In the genomic region with DNA sequence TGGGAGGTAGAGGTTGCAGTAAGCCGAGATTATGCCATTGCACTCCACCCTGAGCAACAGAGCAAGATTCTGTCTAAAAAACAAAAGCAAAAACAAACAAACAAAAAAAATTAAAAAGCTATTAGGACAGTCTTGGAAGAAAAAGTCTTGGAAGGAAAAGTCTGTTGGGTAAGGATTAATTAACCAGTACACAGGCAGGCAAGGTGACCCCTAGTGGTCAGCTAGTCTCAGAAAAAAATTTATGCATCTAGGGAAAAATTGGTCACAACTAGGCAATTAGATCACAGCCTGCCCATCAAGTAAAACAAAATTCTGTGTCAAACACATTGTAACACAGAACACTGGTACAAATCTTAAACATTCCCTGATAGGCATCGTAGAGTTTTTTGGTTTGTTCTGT, we compare ENCODE assay signal across 8 cellular contexts. TPM values are rescaled to one million over a fixed set of nuclear protein-coding genes. Genes with fewer than 3 reads are reported as not detected.
A peak's percentile ranks its signal among the peaks of the same experiment; 100 is the strongest.
DNase-seq lines count a peak whose midpoint lies in the region; ATAC-seq and TF ChIP-seq lines count a peak whose summit lies in the region.

No MANE protein-coding gene starts in this region.

- TF ChIP-seq POLR2A in ovary (IDR thresholded peaks at IDR 0.05) = no peak

- H3K9me3 ChIP-seq in PC-3 (ENCODE audit: low read length) (no peaks in the 10 kb centered on the region), ovary (no peaks in the 10 kb centered on the region)

- intact Hi-C loops in PC-3 (cut with micrococcal nuclease) (loop anchor here (5.0 kb wide), 1 partner anchor 45 kb away; a partner anchor contains a TSS), ovary (cut with DNase I) (no loop called here)

- peak; percentile 63 for TF ChIP-seq CTCF in AG09319 (IDR thresholded peaks at IDR 0.05; ENCODE audit: low read depth, low read length)
- TF ChIP-seq CTCF in GM12875 (IDR thresholded peaks at IDR 0.05; ENCODE audit: borderline replicate concordance, insufficient read depth, low read depth, low read length) = peak; percentile 34; the same call in 1 of the 2 replicates
- TF ChIP-seq CTCF in PC-3 (conservative IDR thresholded peaks at IDR 0.05; ENCODE audit: low read depth, low read length) = peak; percentile 62
- no peak for TF ChIP-seq CTCF in ovary (IDR thresholded peaks at IDR 0.05)

- no TSS peak for BruUV-seq in PC-3 (replicated peaks; lab: Mats Ljungman, UMichigan)

- H3K4me3 ChIP-seq in GM12875 (ENCODE audit: low read depth, low read length) = no peak overlapping the region
- no peak overlapping the region for H3K4me3 ChIP-seq in PC-3 (ENCODE audit: low read length)
- H3K4me3 ChIP-seq in ovary = no peak overlapping the region

- H3K27me3 ChIP-seq in PC-3 (ENCODE audit: low read length) (no peaks in the 10 kb centered on the region), ovary (no peaks in the 10 kb centered on the region)

- H3K9ac ChIP-seq in PC-3 (ENCODE audit: low read length) = no peak overlapping the region

- no peaks in the 10 kb centered on the region for H3K9me2 ChIP-seq in PC-3 (replicated peaks; ENCODE audit: low read length)

- CTCF ChIA-PET in PC-3 (lab: Charles Lee) = interaction anchor here (1.0 kb wide), 1 partner anchor 44 kb away, joined by 5 read pairs; a partner anchor contains a TSS

- WGBS in ovary, 3 donors = 70 to 80% (median 71%) methylated on average over 2 of the region's 2 CpGs

- H3K27ac ChIP-seq in PC-3 (ENCODE audit: low read length) (no peak overlapping the region), ovary (no peak overlapping the region)

- ATAC-seq in PC-3 (peak; percentile 71), HG02610 (IDR thresholded peaks at IDR 0.05; ENCODE audit: unreplicated experiment) (no peak)

- H3K36me3 ChIP-seq in PC-3 (ENCODE audit: low read depth, low read length) = no peaks in the 10 kb centered on the region
- no peaks in the 10 kb centered on the region for H3K36me3 ChIP-seq in ovary

- no peak overlapping the region for H2AFZ ChIP-seq in PC-3 (ENCODE audit: low read length)

- no peak for TF ChIP-seq EP300 in ovary (IDR thresholded peaks at IDR 0.05)

- peaks cover 3% of the 10 kb centered on the region; the same call in 1 of the 2 replicates for H3K4me1 ChIP-seq in PC-3 (ENCODE audit: insufficient read depth, low read length)
- H3K4me1 ChIP-seq in ovary (ENCODE audit: insufficient read depth) = no peaks in the 10 kb centered on the region

- no peak overlapping the region for H3K4me2 ChIP-seq in PC-3 (ENCODE audit: low read length)

- no peaks in the 10 kb centered on the region for H3F3A ChIP-seq in PC-3 (ENCODE audit: low read length, unreplicated experiment)

- no peaks in the 10 kb centered on the region for H3K79me2 ChIP-seq in PC-3 (ENCODE audit: low read length)

- POLR2A ChIA-PET in PC-3 (lab: Charles Lee; ENCODE audit: unreplicated experiment) = no interaction called here

- no peaks in the 10 kb centered on the region for H4K20me1 ChIP-seq in PC-3 (ENCODE audit: low read length)

- DNase-seq in AG09319 (ENCODE audit: extremely low read depth, low read depth) (no peak), PC-3 (peak; percentile 57), epidermal melanocyte (ENCODE audit: insufficient read length, low spot score) (peak; percentile 18), pons (ENCODE audit: low spot score) (peak; percentile 61), ovary (no peak)
- DNase-seq in activated CD4-positive, CD25-positive, alpha-beta regulatory T cell (lab: John Stamatoyannopoulos, UW) = no peak

RNA-seq across cellular contexts. Expression of a gene that starts 6.7 kb away (rescaled TPM):
- total RNA-seq in PC-3 (2014; rRNA removed) (5.4 and 13.5 TPM in 2 replicates), ovary (1 to 10 TPM in 1 of 7 donors, under 1 TPM in 1, not detected in 5; 0.56 to 2.8 TPM)
- under 1 TPM in 1 of 2 donors, not detected in 1; 0.35 TPM for polyA plus RNA-seq in ovary

RNA-seq across cellular contexts. Expression of a gene that starts 43.6 kb away (rescaled TPM):
- total RNA-seq in PC-3 (2014; rRNA removed) (35.9 and 55.2 TPM in 2 replicates), ovary (10 to 100 TPM; 11.7 to 50.5 (median 27.4) TPM)
- polyA plus RNA-seq in ovary = 10 to 100 TPM; 14.5 to 17.6 TPM

Comparison
In these comparisons a context has a peak if more than half of its experiments do, and no peak if none do; other contexts are left out.
1. DNase-seq: peak in PC-3 (single experiment), epidermal melanocyte (single experiment) and pons (single experiment); none in AG09319 (single experiment), ovary (0 of 5) and activated CD4-positive, CD25-positive, alpha-beta regulatory T cell (0 of 4).
2. CTCF ChIP-seq: peak in AG09319 (single experiment), GM12875 (single experiment) and PC-3 (single experiment); none in ovary (0 of 3).